In genomic region chr7:123532343-123532742, GRCh38 we compare ENCODE assay signal across 8 cellular contexts. TPM values are rescaled to one million over a fixed set of nuclear protein-coding genes. Genes with fewer than 3 reads are reported as not detected.
DNase-seq lines count a peak whose midpoint lies in the region; ATAC-seq and TF ChIP-seq lines count a peak whose summit lies in the region.
"Not testable (repeated sequence)": the region's sequence is repeated elsewhere in the genome, so short reads cannot be mapped to it uniquely, and the experiment has no call there.

No MANE protein-coding gene starts in this region.

- H3K36me3 Mint-ChIP-seq in activated T-cell treated with anti-CD3 and anti-CD28 coated beads, Interleukin-2, amount 50 U/mL, for 72 hours (ENCODE audit: insufficient read depth in 2 of 2); chondrocyte (ENCODE audit: low read depth); naive B cell: not testable (repeated sequence)

- intact Hi-C loops in heart right ventricle (cut with DNase I), result loop anchor here in 1 of 10 donors (10.0 kb wide), 1 partner anchor 648 kb away; the partner anchor contains the start of gene CADPS2

- H3K27ac ChIP-seq in heart right ventricle, result peak overlapping the region in 2 of 10 donors; percentile 22 to 55
- not testable (repeated sequence) for H3K27ac ChIP-seq in smooth muscle cell (ENCODE audit: low read depth)

- H3K27ac Mint-ChIP-seq in activated T-cell treated with anti-CD3 and anti-CD28 coated beads, Interleukin-2, amount 50 U/mL, for 72 hours; chondrocyte (ENCODE audit: unreplicated experiment); naive B cell: not testable (repeated sequence)

- not testable (repeated sequence) for H4K20me1 ChIP-seq in smooth muscle cell (ENCODE audit: low read depth)

- not testable (repeated sequence) for H3K79me2 ChIP-seq in smooth muscle cell (ENCODE audit: low read depth)

- peaks cover 31% of the 10 kb centered on the region for H3K4me1 Mint-ChIP-seq in activated T-cell treated with anti-CD3 and anti-CD28 coated beads, Interleukin-2, amount 50 U/mL, for 72 hours (ENCODE audit: low read depth)
- peaks cover 21% of the 10 kb centered on the region for H3K4me1 Mint-ChIP-seq in chondrocyte (ENCODE audit: low read depth)
- H3K4me1 Mint-ChIP-seq in naive B cell, result peaks cover 23 to 27% (median 25%) of the 10 kb centered on the region in 3 donors

- H3K27me3 ChIP-seq in BJ (ENCODE audit: control insufficient read depth, insufficient read depth, low read length); smooth muscle cell (ENCODE audit: low read depth): not testable (repeated sequence)
- H3K27me3 ChIP-seq in heart right ventricle, result peaks cover 0 to 45% (median 0%) of the 10 kb centered on the region in 7 donors

- not testable (repeated sequence) for H3K36me3 ChIP-seq in BJ (ENCODE audit: control insufficient read depth, insufficient read depth, low read length); heart right ventricle; smooth muscle cell (ENCODE audit: low read depth)

- H3K9me3 ChIP-seq in heart right ventricle; smooth muscle cell (replicated peaks; ENCODE audit: low read depth): not testable (repeated sequence)

- DNase-seq in BJ (ENCODE audit: low read depth); activated T-cell treated with anti-CD3 and anti-CD28 coated beads, Interleukin-2, amount 50 U/mL, for 72 hours; chondrocyte (ENCODE audit: low spot score); heart right ventricle; naive B cell; smooth muscle cell (lab: John Stamatoyannopoulos, UW; ENCODE audit: unreplicated experiment): not testable (repeated sequence)

- POLR2A ChIA-PET in BJ (lab: Charles Lee), result not testable (repeated sequence)

- H3K9ac ChIP-seq in smooth muscle cell (ENCODE audit: low read depth), result peak overlapping the region; percentile 39

- TF ChIP-seq CTCF in BJ (IDR thresholded peaks at IDR 0.05; ENCODE audit: insufficient read depth, low read depth, low read length); chondrocyte (IDR thresholded peaks at IDR 0.05); heart right ventricle (IDR thresholded peaks at IDR 0.05); smooth muscle cell (IDR thresholded peaks at IDR 0.05; ENCODE audit: borderline replicate concordance, insufficient read depth, poor library complexity, severe bottlenecking): not testable (repeated sequence)

- H3K4me2 ChIP-seq in smooth muscle cell, result peak overlapping the region; percentile 88

- ATAC-seq in GM21619 (IDR thresholded peaks at IDR 0.05; ENCODE audit: unreplicated experiment) (peak; percentile 1), HG03457 (IDR thresholded peaks at IDR 0.05; ENCODE audit: unreplicated experiment) (peak; percentile 4), naive B cell (ENCODE audit: low read depth in 2 of 2) (peak; percentile 2 to 13)
- ATAC-seq in activated T-cell treated with anti-CD3 and anti-CD28 coated beads, Interleukin-2, amount 50 U/mL, for 72 hours (replicated peaks in 1 of 2), result peak in 1 of 2 donors; percentile 2
- ATAC-seq in heart right ventricle, result not testable (repeated sequence)

- peak overlapping the region; percentile 84 for H2AFZ ChIP-seq in smooth muscle cell (ENCODE audit: low read depth)

- H3K4me3 Mint-ChIP-seq in activated T-cell treated with anti-CD3 and anti-CD28 coated beads, Interleukin-2, amount 50 U/mL, for 72 hours, result peak overlapping the region; percentile 65 to 77
- H3K4me3 Mint-ChIP-seq in chondrocyte (ENCODE audit: unreplicated experiment) (peak overlapping the region; percentile 43), naive B cell (peak overlapping the region in 7 of 8 donors; percentile 5 to 94 (median 53))

- H3F3A ChIP-seq in smooth muscle cell (ENCODE audit: low read depth), result peaks cover 14% of the 10 kb centered on the region

- H3K4me3 ChIP-seq in BJ (ENCODE audit: low read depth, low read length), result peak overlapping the region; percentile 38
- H3K4me3 ChIP-seq in heart right ventricle, result peak overlapping the region in 9 of 10 donors; percentile 34 to 57 (median 53)
- H3K4me3 ChIP-seq in smooth muscle cell, result peak overlapping the region; percentile 73

- CTCF ChIA-PET in BJ (lab: Yijun Ruan, JAX), result not testable (repeated sequence)

- H3K9me3 Mint-ChIP-seq in activated T-cell treated with anti-CD3 and anti-CD28 coated beads, Interleukin-2, amount 50 U/mL, for 72 hours; chondrocyte (ENCODE audit: low read depth); naive B cell: not testable (repeated sequence)

- WGBS in heart right ventricle, 2 donors, result 28 to 33% methylated on average over 4 to 5 of the region's 14 CpGs
- 8% methylated on average over 5 of the region's 14 CpGs for WGBS in smooth muscle cell (ENCODE audit: low lambda C conversion rate)

- H3K27me3 Mint-ChIP-seq in activated T-cell treated with anti-CD3 and anti-CD28 coated beads, Interleukin-2, amount 50 U/mL, for 72 hours (ENCODE audit: low read depth), result peaks cover 24% of the 10 kb centered on the region
- not testable (repeated sequence) for H3K27me3 Mint-ChIP-seq in chondrocyte (ENCODE audit: low read depth)
- H3K27me3 Mint-ChIP-seq in naive B cell, result peaks cover 6 to 18% (median 18%) of the 10 kb centered on the region in 3 donors

- peaks cover 0 to 29% (median 20%) of the 10 kb centered on the region in 9 donors for H3K4me1 ChIP-seq in heart right ventricle
- not testable (repeated sequence) for H3K4me1 ChIP-seq in smooth muscle cell (ENCODE audit: low read depth)

RNA-seq across cellular contexts. Expression of gene IQUB, which starts 2.1 kb away (rescaled TPM):
- polyA plus RNA-seq in BJ (2011; rRNA removed), result 0.02 and 0.05 TPM in 2 replicates
- 0.05 and 0.10 TPM in 2 replicates for polyA minus RNA-seq in BJ (2011; rRNA and poly(A)+ RNA removed)
- total RNA-seq in activated T-cell treated with anti-CD3 and anti-CD28 coated beads, Interleukin-2, amount 50 U/mL, for 72 hours, result under 1 TPM in 1 of 2 donors, not detected in 1; 0.10 TPM
- total RNA-seq in chondrocyte, result 0.36 to 1.2 TPM (median 0.37 TPM) in 3 replicates
- total RNA-seq in heart right ventricle, result under 1 TPM; 0.17 to 0.83 (median 0.53) TPM
- under 1 TPM; 0.13 to 0.15 TPM for polyA plus RNA-seq in heart right ventricle
- under 1 TPM in 1 of 6 donors, not detected in 5; 0.08 TPM for polyA plus RNA-seq in naive B cell (ENCODE audit: low read depth in 6 of 6)
- 2.1 and 2.4 TPM in 2 replicates for total RNA-seq in smooth muscle cell
- 0.58 and 0.83 TPM in 2 replicates for polyA plus RNA-seq in smooth muscle cell

RNA-seq across cellular contexts. Expression of gene NDUFA5, which starts 25.3 kb away (rescaled TPM):
- 4.8 and 22.8 TPM in 2 replicates for polyA plus RNA-seq in BJ (2011; rRNA removed)
- 4.3 and 6.8 TPM in 2 replicates for polyA minus RNA-seq in BJ (2011; rRNA and poly(A)+ RNA removed)
- 10 to 100 TPM; 48.4 to 57.5 TPM for total RNA-seq in activated T-cell treated with anti-CD3 and anti-CD28 coated beads, Interleukin-2, amount 50 U/mL, for 72 hours
- 46.4 to 78.1 TPM (median 52.3 TPM) in 3 replicates for total RNA-seq in chondrocyte
- 100 to 1,000 TPM; 185 to 358 (median 281) TPM for total RNA-seq in heart right ventricle
- 100 to 1,000 TPM; 123 to 491 TPM for polyA plus RNA-seq in heart right ventricle
- 100 to 1,000 TPM in 1 of 6 donors, 10 to 100 TPM in 5; 73.7 to 104 (median 84.3) TPM for polyA plus RNA-seq in naive B cell (ENCODE audit: low read depth in 6 of 6)
- total RNA-seq in smooth muscle cell, result 75.5 and 94.9 TPM in 2 replicates
- polyA plus RNA-seq in smooth muscle cell, result 94.0 and 108 TPM in 2 replicates
